In genomic region chr1:154716614-154717372, GRCh38 we compare ENCODE assay signal across 17 cellular contexts.
A peak's percentile ranks its signal among the peaks of the same experiment; 100 is the strongest.
DNase-seq lines count a peak whose midpoint lies in the region; ATAC-seq, FAIRE-seq and TF ChIP-seq lines count a peak whose summit lies in the region.
"Had no signal": no experiment of that assay in that cellular context is flagged by ENCODE, and none has a peak within 500 bp of the region (broad histone marks: within the 10 kb centered on the region; RNA-seq: fewer than 3 reads in every experiment).

No MANE protein-coding gene starts in this region.

- TF ChIP-seq CTCF in GM12878 (IDR thresholded peaks at IDR 0.05 in 2 of 3, conservative IDR thresholded peaks at IDR 0.05 in 1 of 3; ENCODE audit: control insufficient read depth in 2 of 3, extremely low read depth in 1 of 3, insufficient read depth in 1 of 3, low read depth in 3 of 3, low read length in 3 of 3), result no peak

- H4K20me1 ChIP-seq in GM23248 (ENCODE audit: insufficient read depth) (no peaks in the 10 kb centered on the region), GM12878 (ENCODE audit: control insufficient read depth, insufficient read depth) (no peaks in the 10 kb centered on the region)

- H3K36me3 ChIP-seq in GM23248 (ENCODE audit: low read depth) (no peaks in the 10 kb centered on the region), GM12878 (ENCODE audit: control insufficient read depth in 2 of 2, insufficient read depth in 2 of 2, low read length in 1 of 2) (peaks cover 3 to 10% of the 10 kb centered on the region in 2 experiments; a peak in 3 of 4 replicates), skeletal muscle tissue (ENCODE audit: control insufficient read depth in 3 of 3, insufficient read depth in 3 of 3, low read length in 3 of 3) (peaks cover 12 to 39% (median 16%) of the 10 kb centered on the region in 3 donors)

- H3K79me2 ChIP-seq in GM23248 (ENCODE audit: insufficient read depth), result no peaks in the 10 kb centered on the region
- no peaks in the 10 kb centered on the region for H3K79me2 ChIP-seq in GM12878 (ENCODE audit: control insufficient read depth, insufficient read depth, low read length)

- no TSS peak for BruUV-seq in GM12878 (replicated peaks; lab: Mats Ljungman, UMichigan)

- no peak for TF ChIP-seq RAD21 in GM12878 (IDR thresholded peaks at IDR 0.05; ENCODE audit: insufficient read depth, low read depth, low read length)

- H3K9me3 ChIP-seq in GM23248 (ENCODE audit: low read depth), result no peaks in the 10 kb centered on the region
- H3K9me3 ChIP-seq in GM12878 (replicated peaks; ENCODE audit: control insufficient read depth, insufficient read depth, low read length), result no peaks in the 10 kb centered on the region; the same call in 2 of the 3 replicates
- no peaks in the 10 kb centered on the region for H3K9me3 ChIP-seq in right cardiac atrium (ENCODE audit: control insufficient read depth, low read length)
- H3K9me3 ChIP-seq in skeletal muscle tissue (ENCODE audit: control insufficient read depth in 3 of 3, low read length in 3 of 3), result no peaks in the 10 kb centered on the region
- H3K9me3 ChIP-seq: lower lobe of right lung had no signal

- H3K27me3 ChIP-seq in GM23248 (replicated peaks; ENCODE audit: insufficient read depth), result 0 out of 2 replicates have a peak, but pooled peaks cover 9% of the 10 kb centered on the region
- no peaks in the 10 kb centered on the region for H3K27me3 ChIP-seq in GM12878 (replicated peaks in 1 of 2; ENCODE audit: control insufficient read depth in 2 of 2, insufficient read depth in 2 of 2, low read length in 1 of 2)
- H3K27me3 ChIP-seq in right cardiac atrium (ENCODE audit: control insufficient read depth, insufficient read depth), result no peaks in the 10 kb centered on the region
- H3K27me3 ChIP-seq in skeletal muscle tissue (ENCODE audit: control insufficient read depth in 3 of 3, insufficient read depth in 3 of 3, low read length in 3 of 3), result no peaks in the 10 kb centered on the region

- RAD21 ChIA-PET in GM12878 (lab: Charles Lee; ENCODE audit: unreplicated experiment), result interaction anchor here (1.1 to 1.7 kb wide), 2 partner anchors 9 to 75 kb away, joined by 3 to 5 read pairs; no protein-coding TSS in a partner anchor

- H3F3A ChIP-seq in GM23248 (ENCODE audit: insufficient read depth), result peaks cover 6% of the 10 kb centered on the region; the same call in 1 of the 2 replicates

- intact Hi-C loops in GM12878 (cut with micrococcal nuclease; ENCODE audit: unreplicated experiment) (no loop called here), right cardiac atrium (cut with DNase I) (no loop called here)

- DNase-seq in GM23248, result peak; percentile 19
- no peak for DNase-seq in GM12878 (ENCODE audit: low read depth, low spot score)
- DNase-seq in right cardiac atrium, result no peak
- DNase-seq in T1000 (lab: John Stamatoyannopoulos, UW), result no peak
- DNase-seq in RKO (ENCODE audit: low spot score), result no peak
- DNase-seq: activated CD4-positive, alpha-beta T cell treated with anti-CD3 and anti-CD28 coated beads for 4 hours; HCEC 1CT; Kasumi-1; lower lobe of right lung; NCI-H1092; small intestine; stimulated activated CD4-positive, alpha-beta T cell treated with anti-CD3 and anti-CD28 coated beads, Interleukin-4, amount 100 ng/mL, for 1 hour; stimulated activated naive CD8-positive, alpha-beta T cell treated with anti-CD3 and anti-CD28 coated beads, Interleukin-15, amount 100 ng/mL, for 72 hours had no signal

- CTCF ChIA-PET in GM12878 (lab: Yijun Ruan, JAX), result interaction anchor here (0.7 to 1.5 kb wide), 4 partner anchors 19 to 157 kb away, joined by 3 to 6 read pairs (median 4); no protein-coding TSS in a partner anchor

- FAIRE-seq in GM12878 (lab: Jason Lieb, UNC), result no peak
- FAIRE-seq: astrocyte, small intestine had no signal

- in situ Hi-C loops in GM23248 (cut with MboI) (no loop called here), GM12878 (cut with MboI) (no loop called here)

- SMC1A ChIA-PET in GM12878 (lab: Charles Lee; ENCODE audit: uncharacterized antibody, unreplicated experiment), result interaction anchor here (1.1 to 2.2 kb wide), 7 partner anchors 11 to 228 kb away, joined by 3 to 4 read pairs (median 3); partner anchors contain the start of gene PMVK

- H3K4me2 ChIP-seq in GM23248 (ENCODE audit: unreplicated experiment), result no peak overlapping the region
- no peak overlapping the region for H3K4me2 ChIP-seq in GM12878 (ENCODE audit: control insufficient read depth, insufficient read depth)

- H3K9me2 ChIP-seq in GM23248 (ENCODE audit: insufficient read depth), result no peaks in the 10 kb centered on the region

- ATAC-seq in GM12878, result peak; percentile 43
- no peak for ATAC-seq in right cardiac atrium
- no peak for ATAC-seq in HG02623 (IDR thresholded peaks at IDR 0.05; ENCODE audit: unreplicated experiment)

- H3K4me1 ChIP-seq in GM23248 (ENCODE audit: insufficient read depth), result 0 out of 2 replicates have a peak, but pooled peaks cover 4% of the 10 kb centered on the region
- H3K4me1 ChIP-seq in GM12878 (ENCODE audit: control insufficient read depth, insufficient read depth, low read length), result peaks cover 6% of the 10 kb centered on the region
- peaks cover 2% of the 10 kb centered on the region for H3K4me1 ChIP-seq in right cardiac atrium (ENCODE audit: control insufficient read depth, insufficient read depth, low read length)
- H3K4me1 ChIP-seq in skeletal muscle tissue (ENCODE audit: control insufficient read depth in 3 of 3, insufficient read depth in 3 of 3, low read length in 3 of 3), result peaks cover 9 to 32% (median 12%) of the 10 kb centered on the region in 3 donors

- no peak overlapping the region for H3K9ac ChIP-seq in GM23248
- no peak overlapping the region for H3K9ac ChIP-seq in GM12878 (ENCODE audit: control insufficient read depth, insufficient read depth, low read length)
- no peak overlapping the region for H3K9ac ChIP-seq in skeletal muscle tissue (ENCODE audit: low read depth in 1 of 3, low read length in 3 of 3)

- H3K4me3 ChIP-seq in GM23248, result no peak overlapping the region
- H3K4me3 ChIP-seq in GM12878, result no peak overlapping the region
- no peak overlapping the region for H3K4me3 ChIP-seq in right cardiac atrium (ENCODE audit: low read length)
- H3K4me3 ChIP-seq in skeletal muscle tissue (ENCODE audit: low read length in 3 of 3), result no peak overlapping the region
- H3K4me3 ChIP-seq: lower lobe of right lung had no signal

- H2AFZ ChIP-seq in GM23248 (no peak overlapping the region), GM12878 (ENCODE audit: control insufficient read depth, low read depth, low read length) (no peak overlapping the region)

- no peak for TF ChIP-seq POLR2A in GM12878 (IDR thresholded peaks at IDR 0.05; ENCODE audit: low read depth, low read length)

- TF ChIP-seq EP300 in GM12878 (IDR thresholded peaks at IDR 0.05; ENCODE audit: borderline replicate concordance in 1 of 2, control insufficient read depth in 1 of 2, low read depth in 2 of 2, low read length in 2 of 2), result no peak

- H3K27ac ChIP-seq in GM23248 (no peak overlapping the region), GM12878 (ENCODE audit: control insufficient read depth, insufficient read depth) (no peak overlapping the region), right cardiac atrium (ENCODE audit: low read length) (peak overlapping the region; percentile 30), skeletal muscle tissue (ENCODE audit: low read depth, low read length) (peak overlapping the region; percentile 57)
- H3K27ac ChIP-seq: lower lobe of right lung, RWPE1 had no signal

- WGBS in GM23248 (ENCODE audit: low coverage in 1 of 2, low lambda C conversion rate in 2 of 2, missing lambda C conversion rate in 2 of 2), 2 experiments, result 19 to 22% methylated on average over 4 of the region's 4 CpGs
- WGBS in GM12878 (ENCODE audit: insufficient coverage, insufficient replicate concordance, low lambda C conversion rate, missing lambda C conversion rate), result 85% methylated on average over 4 of the region's 4 CpGs
- WGBS in right cardiac atrium, result 64% methylated on average over 4 of the region's 4 CpGs

- POLR2A ChIA-PET in GM12878 (lab: Charles Lee), result no interaction called here

TF ChIP-seq in GM12878, 131 proteins besides CTCF, POLR2A, EP300 and RAD21 (continues in another document):
- TF ChIP-seq SREBF1 (IDR thresholded peaks at IDR 0.05; ENCODE audit: low read length) (no peak), ZBTB11 (CRISPR knock-in tag; IDR thresholded peaks at IDR 0.05) (no peak), JUND (IDR thresholded peaks at IDR 0.05; ENCODE audit: low read depth, low read length) (no peak), USF1 (IDR thresholded peaks at IDR 0.05; ENCODE audit: borderline replicate concordance, extremely low read length, insufficient read depth, low read depth, low read length) (no peak), NR2C2 (IDR thresholded peaks at IDR 0.05; ENCODE audit: borderline replicate concordance, control insufficient read depth, insufficient read length, low read depth) (no peak), CREM (IDR thresholded peaks at IDR 0.05; ENCODE audit: low read depth) (no peak)

Comparison
In these comparisons a context has a peak if more than half of its experiments do, and no peak if none do; other contexts are left out.
1. H3K27ac ChIP-seq: peak in right cardiac atrium (single experiment) and skeletal muscle tissue (single experiment); none in GM23248 (single experiment) and GM12878 (single experiment).